18 cellular contexts compared by ENCODE assay signal in the genomic region with DNA sequence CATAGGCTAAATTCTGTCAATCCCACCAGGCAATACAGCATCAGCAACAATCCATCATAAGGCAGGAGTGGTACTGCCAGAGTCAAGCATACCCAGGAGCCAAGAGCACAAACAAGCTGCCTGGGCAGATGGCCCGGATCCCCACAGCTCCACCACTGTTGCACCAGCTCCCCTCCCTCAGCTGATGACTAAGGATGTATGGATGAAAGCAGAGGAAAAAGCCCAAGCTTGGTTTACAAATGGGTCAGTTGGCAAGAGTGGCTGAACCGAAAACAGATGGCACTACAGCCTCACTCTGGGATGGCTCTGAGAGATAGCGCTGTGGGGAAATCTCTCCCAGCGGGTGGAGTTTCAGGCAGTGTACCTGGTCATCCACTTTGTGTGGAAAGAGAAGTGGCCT.
"Had no signal": no experiment of that assay in that cellular context is flagged by ENCODE, and none has a peak within 500 bp of the region (broad histone marks: within the 10 kb centered on the region; RNA-seq: fewer than 3 reads in every experiment).

No MANE protein-coding gene starts in this region.

- H3K4me1 ChIP-seq: thyroid gland, uterus had no signal

- H3K27me3 ChIP-seq: cardiac muscle cell, thyroid gland, uterus had no signal

- H3K4me3 ChIP-seq: cardiac muscle cell, mucosa of descending colon, thyroid gland, uterus had no signal

- H3K27ac ChIP-seq: cardiac muscle cell, epithelial cell of prostate, thyroid gland, uterus had no signal

- H3K9me3 ChIP-seq: mucosa of descending colon, thyroid gland, uterus had no signal

- H3K36me3 ChIP-seq: uterus had no signal

- ATAC-seq: activated naive CD8-positive, alpha-beta T cell treated with anti-CD3 and anti-CD28 coated beads, Interleukin-2, amount 50 U/mL, for 24 hours; left lobe of liver; mucosa of descending colon; naive thymus-derived CD8-positive, alpha-beta T cell; WTC11 had no signal

- DNase-seq: activated CD4-positive, alpha-beta T cell treated with anti-CD3 and anti-CD28 coated beads for 48 hours; activated CD8-positive, alpha-beta memory T cell treated with anti-CD3 and anti-CD28 coated beads for 24 hours; activated naive CD4-positive, alpha-beta T cell treated with Interleukin-2 at 50 U/mL for 16 hours; activated naive CD8-positive, alpha-beta T cell treated with anti-CD3 and anti-CD28 coated beads, Interleukin-2, amount 50 U/mL, for 24 hours; cortex of kidney; effector memory CD4-positive, alpha-beta T cell; immature natural killer cell; mammary epithelial cell; mucosa of descending colon; naive thymus-derived CD8-positive, alpha-beta T cell; stimulated activated CD4-positive, alpha-beta T cell treated with anti-CD3 and anti-CD28 coated beads, Interleukin-2, amount 100 ng/mL, for 48 hours; thyroid gland; uterus had no signal

- FAIRE-seq: astrocyte had no signal
